Comparison of ENCODE assay signal across 8 cellular contexts in the genomic region with DNA sequence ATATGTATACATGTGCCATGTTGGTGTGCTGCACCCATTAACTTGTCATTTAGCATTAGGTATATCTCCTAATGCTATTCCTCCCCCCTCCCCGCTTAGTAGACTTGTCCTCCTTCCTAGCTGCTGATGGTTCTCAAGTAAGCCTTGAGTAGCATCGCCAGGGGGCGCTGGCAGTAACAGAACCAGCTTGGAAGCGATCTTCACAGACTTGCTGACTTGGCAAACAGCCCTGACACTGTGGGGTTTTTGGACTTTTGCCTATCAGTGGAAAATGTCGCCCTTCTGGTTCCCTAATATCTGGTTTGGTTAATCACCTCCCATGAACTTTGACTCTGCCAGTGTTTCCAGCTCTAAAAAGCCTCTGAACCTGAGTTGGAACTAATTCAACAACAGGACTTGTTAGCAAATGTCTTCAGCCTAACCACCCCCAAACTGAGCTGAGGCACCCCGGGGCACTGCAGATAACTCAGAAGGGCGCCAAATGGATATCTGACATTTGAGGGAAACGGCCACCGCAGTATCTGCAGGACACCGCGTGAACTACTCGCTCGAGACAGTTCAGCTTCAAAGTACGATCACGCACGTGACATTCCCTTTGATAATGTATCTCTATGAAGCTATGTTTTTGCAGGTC. TPM values are rescaled to one million over a fixed set of nuclear protein-coding genes. Genes with fewer than 3 reads are reported as not detected.
DNase-seq lines count a peak whose midpoint lies in the region; ATAC-seq and TF ChIP-seq lines count a peak whose summit lies in the region.

No MANE protein-coding gene starts in this region.

- peak overlapping the region; percentile 1; the same call in 1 of the 2 replicates for H3K4me3 ChIP-seq in LNCaP clone FGC (ENCODE audit: low read depth, low read length)
- peak overlapping the region in 1 of 4 donors; percentile 13 for H3K4me3 ChIP-seq in Peyer's patch
- H3K4me3 ChIP-seq in esophagus squamous epithelium = no peak overlapping the region

- H3K27ac ChIP-seq in Peyer's patch (peak overlapping the region; percentile 18 to 84 (median 69)), esophagus squamous epithelium (peak overlapping the region; percentile 19 to 77 (median 52))

- H3K4me1 ChIP-seq in Peyer's patch = peaks cover 0 to 30% (median 6%) of the 10 kb centered on the region in 4 donors
- H3K4me1 ChIP-seq in esophagus squamous epithelium = peaks cover 13 to 38% (median 14%) of the 10 kb centered on the region in 3 donors

- H3K27me3 ChIP-seq in Peyer's patch = no peaks in the 10 kb centered on the region
- no peaks in the 10 kb centered on the region for H3K27me3 ChIP-seq in esophagus squamous epithelium

- DNase-seq in DMS153 treated with DMSO at 0.1 percent for 48 hours (lab: John Stamatoyannopoulos, UW; ENCODE audit: unreplicated experiment) (peak; percentile 68), LNCaP clone FGC (ENCODE audit: low read depth) (peak; percentile 87), Peyer's patch (peak; percentile 94 to 99 (median 97)), esophagus squamous epithelium (lab: John Stamatoyannopoulos, UW) (peak; percentile 40)
- DNase-seq in activated T-cell treated with anti-CD3 and anti-CD28 coated beads, Interleukin-2, amount 50 U/mL, for 24 hours = peak; percentile 92
- peak; percentile 79 to 94 (median 85) for DNase-seq in naive thymus-derived CD8-positive, alpha-beta T cell
- peak; percentile 68 to 80 for DNase-seq in stimulated activated CD8-positive, alpha-beta memory T cell treated with anti-CD3 and anti-CD28 coated beads, Interleukin-7, amount 100 ng/mL, for 48 hours (ENCODE audit: extremely low read depth in 1 of 2, low read depth in 1 of 2)

- intact Hi-C loops in esophagus squamous epithelium (cut with DNase I) = loop anchor here (5.0 kb wide), 1 partner anchor 110 kb away; no protein-coding TSS in a partner anchor

- H3K27me3 Mint-ChIP-seq in activated T-cell treated with anti-CD3 and anti-CD28 coated beads, Interleukin-2, amount 50 U/mL, for 24 hours = no peaks in the 10 kb centered on the region
- no peaks in the 10 kb centered on the region for H3K27me3 Mint-ChIP-seq in naive thymus-derived CD8-positive, alpha-beta T cell

- H3K36me3 Mint-ChIP-seq in activated T-cell treated with anti-CD3 and anti-CD28 coated beads, Interleukin-2, amount 50 U/mL, for 24 hours (ENCODE audit: low read depth) = peaks cover 86% of the 10 kb centered on the region
- peaks cover 0 to 53% (median 3%) of the 10 kb centered on the region in 3 donors for H3K36me3 Mint-ChIP-seq in naive thymus-derived CD8-positive, alpha-beta T cell

- 29 to 33% methylated on average over 16 of the region's 16 CpGs for WGBS in esophagus squamous epithelium, 2 donors

- no peak overlapping the region for H3K4me3 Mint-ChIP-seq in activated T-cell treated with anti-CD3 and anti-CD28 coated beads, Interleukin-2, amount 50 U/mL, for 24 hours
- peak overlapping the region in 1 of 10 donors; percentile 15 for H3K4me3 Mint-ChIP-seq in naive thymus-derived CD8-positive, alpha-beta T cell

- peaks cover 21% of the 10 kb centered on the region for H3K4me1 Mint-ChIP-seq in activated T-cell treated with anti-CD3 and anti-CD28 coated beads, Interleukin-2, amount 50 U/mL, for 24 hours (ENCODE audit: low read depth)
- peaks cover 7 to 10% (median 9%) of the 10 kb centered on the region in 4 donors for H3K4me1 Mint-ChIP-seq in naive thymus-derived CD8-positive, alpha-beta T cell

- H3K9me3 Mint-ChIP-seq in activated T-cell treated with anti-CD3 and anti-CD28 coated beads, Interleukin-2, amount 50 U/mL, for 24 hours = no peaks in the 10 kb centered on the region
- H3K9me3 Mint-ChIP-seq in naive thymus-derived CD8-positive, alpha-beta T cell = no peaks in the 10 kb centered on the region

- peak; percentile 96 to 98 for ATAC-seq in naive thymus-derived CD8-positive, alpha-beta T cell
- no peak for ATAC-seq in GM19463 (IDR thresholded peaks at IDR 0.05; ENCODE audit: unreplicated experiment)

- POLR2A ChIA-PET in naive thymus-derived CD8-positive, alpha-beta T cell (lab: Charles Lee) = interaction anchor here (0.6 to 3.9 kb wide), 15 partner anchors 22 to 889 kb away, joined by 3 to 43 read pairs (median 4); partner anchors contain the start of gene MAP3K14

- no peaks in the 10 kb centered on the region for H3K9me3 ChIP-seq in Peyer's patch
- H3K9me3 ChIP-seq in esophagus squamous epithelium = no peaks in the 10 kb centered on the region

- peak overlapping the region; percentile 78 for H3K27ac Mint-ChIP-seq in activated T-cell treated with anti-CD3 and anti-CD28 coated beads, Interleukin-2, amount 50 U/mL, for 24 hours
- H3K27ac Mint-ChIP-seq in naive thymus-derived CD8-positive, alpha-beta T cell = peak overlapping the region in 6 of 10 donors; percentile 46 to 85 (median 54)

- H3K36me3 ChIP-seq in Peyer's patch = peaks cover 0 to 35% (median 0%) of the 10 kb centered on the region in 3 donors
- H3K36me3 ChIP-seq in esophagus squamous epithelium = peaks cover 19 to 75% (median 21%) of the 10 kb centered on the region in 3 donors

- TF ChIP-seq CTCF in LNCaP clone FGC (IDR thresholded peaks at IDR 0.05; ENCODE audit: control insufficient read depth, extremely low read depth, insufficient read depth) (peak; percentile 94), Peyer's patch (IDR thresholded peaks at IDR 0.05) (peak; percentile 38 to 97 (median 96)), esophagus squamous epithelium (IDR thresholded peaks at IDR 0.05) (peak; percentile 76 to 94 (median 92))

- peak in 1 of 2 donors; percentile 6 for TF ChIP-seq POLR2A in Peyer's patch (IDR thresholded peaks at IDR 0.05)
- no peak for TF ChIP-seq POLR2A in esophagus squamous epithelium (IDR thresholded peaks at IDR 0.05)

RNA-seq across cellular contexts. Expression of gene SPATA32, which starts 15.4 kb away (rescaled TPM):
- not detected for total RNA-seq in Peyer's patch
- not detected for total RNA-seq in esophagus squamous epithelium
- under 1 TPM; 0.47 to 0.75 TPM for total RNA-seq in naive thymus-derived CD8-positive, alpha-beta T cell
- polyA plus RNA-seq in naive thymus-derived CD8-positive, alpha-beta T cell = under 1 TPM; 0.30 to 0.81 (median 0.44) TPM

RNA-seq across cellular contexts. Expression of gene MAP3K14, which starts 39.5 kb away (rescaled TPM):
- 10 to 100 TPM; 16.5 to 30.4 (median 24.7) TPM for total RNA-seq in Peyer's patch
- 10 to 100 TPM in 1 of 4 donors, 1 to 10 TPM in 3; 3.7 to 14.7 (median 6.7) TPM for total RNA-seq in esophagus squamous epithelium
- 10 to 100 TPM; 37.6 to 37.8 TPM for total RNA-seq in naive thymus-derived CD8-positive, alpha-beta T cell
- 1 to 10 TPM in 2 of 3 donors, under 1 TPM in 1; 0.73 to 7.2 (median 1.8) TPM for polyA plus RNA-seq in naive thymus-derived CD8-positive, alpha-beta T cell

RNA-seq across cellular contexts. Expression of gene FMNL1, which starts 55.6 kb away (rescaled TPM):
- total RNA-seq in Peyer's patch (10 to 100 TPM in 3 of 4 donors, 1 to 10 TPM in 1; 9.3 to 45.4 (median 15.8) TPM), esophagus squamous epithelium (10 to 100 TPM in 2 of 4 donors, 1 to 10 TPM in 2; 3.5 to 16.8 (median 6.9) TPM)
- 100 to 1,000 TPM; 383 to 394 TPM for total RNA-seq in naive thymus-derived CD8-positive, alpha-beta T cell
- 10 to 100 TPM; 18.0 to 35.5 (median 21.5) TPM for polyA plus RNA-seq in naive thymus-derived CD8-positive, alpha-beta T cell

Comparison
In these comparisons a context has a peak if more than half of its experiments do, and no peak if none do; other contexts are left out.
1. DNase-seq: peak in every context shown above with its lines; median percentile 97 in Peyer's patch; 92 in activated T-cell treated with anti-CD3 and anti-CD28 coated beads, Interleukin-2, amount 50 U/mL, for 24 hours; 87 in LNCaP clone FGC; 85 in naive thymus-derived CD8-positive, alpha-beta T cell; 74 in stimulated activated CD8-positive, alpha-beta memory T cell treated with anti-CD3 and anti-CD28 coated beads, Interleukin-7, amount 100 ng/mL, for 48 hours; 68 in DMS153 treated with DMSO at 0.1 percent for 48 hours; 40 in esophagus squamous epithelium.
2. RNA of gene FMNL1, which starts 55.6 kb away (total RNA-seq): 383 to 394 TPM in naive thymus-derived CD8-positive, alpha-beta T cell; 9.3 to 45.4 TPM in Peyer's patch and 3.5 to 16.8 TPM in esophagus squamous epithelium; every median in the first group is over 4 times any median in the second.
3. Peak in every context shown above with its lines, with median percentiles within 50 percentile points of each other: CTCF ChIP-seq.